28 cellular contexts compared by ENCODE assay signal in genomic region chr12:11888029-11888428, GRCh38.
"Had no signal": no experiment of that assay in that cellular context is flagged by ENCODE, and none has a peak within 500 bp of the region (broad histone marks: within the 10 kb centered on the region; RNA-seq: fewer than 3 reads in every experiment).

No MANE protein-coding gene starts in this region.

- H3K27me3 ChIP-seq: breast epithelium, colonic mucosa, dorsolateral prefrontal cortex, esophagus squamous epithelium, gastroesophageal sphincter, stomach, suprapubic skin, transverse colon had no signal

- H2AFZ ChIP-seq: parathyroid adenoma had no signal

- H3K4me3 ChIP-seq: breast epithelium, colonic mucosa, dorsolateral prefrontal cortex, esophagus squamous epithelium, gastroesophageal sphincter, stomach, suprapubic skin, transverse colon had no signal

- H3K9me3 ChIP-seq: breast epithelium, colonic mucosa, esophagus squamous epithelium, stomach, suprapubic skin, transverse colon had no signal

- DNase-seq: activated CD4-positive, alpha-beta T cell treated with anti-CD3 and anti-CD28 coated beads, Interleukin-2, amount 50 U/mL, for 4 hours; activated CD4-positive, CD25-positive, alpha-beta regulatory T cell treated with anti-CD3 and anti-CD28 coated beads, Interleukin-2, amount 50 U/mL, for 72 hours; activated CD8-positive, alpha-beta memory T cell treated with anti-CD3 and anti-CD28 coated beads, Interleukin-2, amount 50 U/mL, for 48 hours; activated gamma-delta T cell; activated T-cell treated with anti-CD3 and anti-CD28 coated beads, Interleukin-2, amount 50 U/mL, for 48 hours; amniotic stem cell; colonic mucosa; dorsolateral prefrontal cortex; effector memory CD8-positive, alpha-beta T cell; esophagus squamous epithelium; head of caudate nucleus; hypothalamus; left cardiac atrium; mesenchymal stem cell; nephron progenitor cell; right cardiac atrium; stimulated activated CD4-positive, alpha-beta T cell treated with anti-CD3 and anti-CD28 coated beads, Interleukin-12 subunit alpha, Interleukin-12 subunit beta, amount 100 ng/mL, for 4 hours; stimulated activated CD4-positive, alpha-beta T cell treated with anti-CD3 and anti-CD28 coated beads, Interleukin-4, amount 100 ng/mL, for 4 hours; stomach; T-helper 1 cell; transverse colon; WERI-Rb-1 had no signal

- H3K79me2 ChIP-seq: parathyroid adenoma had no signal

- H3K9ac ChIP-seq: parathyroid adenoma had no signal

- ATAC-seq: effector memory CD8-positive, alpha-beta T cell; gastroesophageal sphincter; left cardiac atrium; right cardiac atrium had no signal

- H3K36me3 ChIP-seq: WERI-Rb-1 had no signal

- H3K9me3 Mint-ChIP-seq: central memory CD8-positive, alpha-beta T cell; effector memory CD8-positive, alpha-beta T cell had no signal

- H3K4me3 Mint-ChIP-seq: activated naive CD8-positive, alpha-beta T cell; central memory CD8-positive, alpha-beta T cell; effector memory CD8-positive, alpha-beta T cell; nephron progenitor cell had no signal

- H3K27me3 Mint-ChIP-seq: activated naive CD8-positive, alpha-beta T cell; central memory CD8-positive, alpha-beta T cell; effector memory CD8-positive, alpha-beta T cell had no signal

- H3K27ac ChIP-seq: colonic mucosa, dorsolateral prefrontal cortex, esophagus squamous epithelium, gastroesophageal sphincter, parathyroid adenoma, stomach, suprapubic skin, transverse colon, WERI-Rb-1 had no signal

- H3K27ac Mint-ChIP-seq: activated naive CD8-positive, alpha-beta T cell; nephron progenitor cell had no signal
